Comparison of ENCODE assay signal across 21 cellular contexts in genomic region chr3:107665351-107665750, GRCh38.
"Had no signal": no experiment of that assay in that cellular context is flagged by ENCODE, and none has a peak within 500 bp of the region (broad histone marks: within the 10 kb centered on the region; RNA-seq: fewer than 3 reads in every experiment).

No MANE protein-coding gene starts in this region.

- H3K9me3 ChIP-seq: adrenal gland, esophagus muscularis mucosa, gastroesophageal sphincter, heart left ventricle, left ventricle myocardium inferior, neutrophil, pancreas, stomach had no signal

- H3K9me3 Mint-ChIP-seq: activated naive CD4-positive, alpha-beta T cell treated with anti-CD3 and anti-CD28 coated beads, Interleukin-2, amount 50 U/mL, for 72 hours; activated T-helper 1 cell treated with anti-CD3 and anti-CD28 coated beads, Interleukin-12 subunit alpha, Interleukin-12 subunit beta, Interleukin-2, Interleukin-4 antibody, amounts not matched to agents 30 ng/mL and 10 ng/mL and 1 ng/mL, durations not matched to agents 14 hours and 24 hours and 36 hours; immature natural killer cell; memory B cell; naive thymus-derived CD8-positive, alpha-beta T cell; stimulated activated effector memory CD8-positive, alpha-beta T cell treated with anti-CD3 and anti-CD28 coated beads, Interleukin-12 subunit alpha, Interleukin-12 subunit beta, amount 100 ng/mL, for 72 hours had no signal

- DNase-seq: activated CD4-positive, CD25-positive, alpha-beta regulatory T cell treated with anti-CD3 and anti-CD28 coated beads, Interleukin-2, amount 50 U/mL, for 72 hours; activated CD8-positive, alpha-beta memory T cell treated with anti-CD3 and anti-CD28 coated beads for 24 hours; activated gamma-delta T cell treated with Interleukin-2 at 50 U/mL for 16 hours; adrenal gland; heart left ventricle; immature natural killer cell; kidney glomerular epithelial cell; left ventricle myocardium inferior; naive thymus-derived CD8-positive, alpha-beta T cell; pancreas; stimulated activated CD4-positive, alpha-beta T cell treated with anti-CD3 and anti-CD28 coated beads, Interleukin-4, amount 100 ng/mL, for 24 hours; stomach had no signal

- H3K27ac ChIP-seq: adrenal gland, cardiac muscle cell, esophagus muscularis mucosa, gastroesophageal sphincter, heart left ventricle, left ventricle myocardium inferior, neutrophil, pancreas, stomach had no signal

- H3K27me3 ChIP-seq: adrenal gland, cardiac muscle cell, esophagus muscularis mucosa, gastroesophageal sphincter, heart left ventricle, neutrophil, pancreas, stomach had no signal

- H3K36me3 Mint-ChIP-seq: activated naive CD4-positive, alpha-beta T cell treated with anti-CD3 and anti-CD28 coated beads, Interleukin-2, amount 50 U/mL, for 72 hours; immature natural killer cell; stimulated activated effector memory CD8-positive, alpha-beta T cell treated with anti-CD3 and anti-CD28 coated beads, Interleukin-12 subunit alpha, Interleukin-12 subunit beta, amount 100 ng/mL, for 72 hours had no signal

- H3K4me3 Mint-ChIP-seq: activated T-helper 1 cell treated with anti-CD3 and anti-CD28 coated beads, Interleukin-12 subunit alpha, Interleukin-12 subunit beta, Interleukin-2, Interleukin-4 antibody, amounts not matched to agents 30 ng/mL and 10 ng/mL and 1 ng/mL, durations not matched to agents 14 hours and 24 hours and 36 hours; immature natural killer cell; memory B cell; naive thymus-derived CD8-positive, alpha-beta T cell; stimulated activated effector memory CD8-positive, alpha-beta T cell treated with anti-CD3 and anti-CD28 coated beads, Interleukin-12 subunit alpha, Interleukin-12 subunit beta, amount 100 ng/mL, for 72 hours had no signal

- H3K36me3 ChIP-seq: adrenal gland, cardiac muscle cell, esophagus muscularis mucosa, gastroesophageal sphincter, heart left ventricle, neutrophil, pancreas, stomach had no signal

- H3K27ac Mint-ChIP-seq: activated T-helper 1 cell treated with anti-CD3 and anti-CD28 coated beads, Interleukin-12 subunit alpha, Interleukin-12 subunit beta, Interleukin-2, Interleukin-4 antibody, amounts not matched to agents 30 ng/mL and 10 ng/mL and 1 ng/mL, durations not matched to agents 14 hours and 24 hours and 36 hours; immature natural killer cell; memory B cell; stimulated activated effector memory CD8-positive, alpha-beta T cell treated with anti-CD3 and anti-CD28 coated beads, Interleukin-12 subunit alpha, Interleukin-12 subunit beta, amount 100 ng/mL, for 72 hours had no signal

- H3K27me3 Mint-ChIP-seq: memory B cell; naive thymus-derived CD8-positive, alpha-beta T cell had no signal

- ATAC-seq: activated naive CD4-positive, alpha-beta T cell treated with anti-CD3 and anti-CD28 coated beads, Interleukin-2, amount 50 U/mL, for 72 hours; gastroesophageal sphincter; heart left ventricle; naive thymus-derived CD8-positive, alpha-beta T cell; pancreas; sciatic nerve; stimulated activated effector memory CD8-positive, alpha-beta T cell treated with anti-CD3 and anti-CD28 coated beads, Interleukin-12 subunit alpha, Interleukin-12 subunit beta, amount 100 ng/mL, for 72 hours had no signal

- H3K4me3 ChIP-seq: adrenal gland, cardiac muscle cell, esophagus muscularis mucosa, gastroesophageal sphincter, heart left ventricle, left ventricle myocardium inferior, pancreas, stomach had no signal
